Comparison of ENCODE assay signal across 19 cellular contexts in genomic region chr4:40363382-40363920, GRCh38. TPM values are rescaled to one million over a fixed set of nuclear protein-coding genes. Genes with fewer than 3 reads are reported as not detected.
DNase-seq lines count a peak whose midpoint lies in the region; ATAC-seq and TF ChIP-seq lines count a peak whose summit lies in the region.
"Had no signal": no experiment of that assay in that cellular context is flagged by ENCODE, and none has a peak within 500 bp of the region (broad histone marks: within the 10 kb centered on the region; RNA-seq: fewer than 3 reads in every experiment).

No MANE protein-coding gene starts in this region.

- H3K9me3 ChIP-seq in body of pancreas (peaks cover 0 to 3% (median 0%) of the 10 kb centered on the region in 3 donors), lung (ENCODE audit: control insufficient read depth in 2 of 2, insufficient read depth in 1 of 2, low read length in 1 of 2) (peaks cover 0 to 5% of the 10 kb centered on the region in 2 donors), upper lobe of right lung (no peaks in the 10 kb centered on the region)

- TF ChIP-seq CTCF in body of pancreas (IDR thresholded peaks at IDR 0.05) = no peak
- no peak for TF ChIP-seq CTCF in lung (IDR thresholded peaks at IDR 0.05; ENCODE audit: control extremely low read depth, extremely low read depth)
- no peak for TF ChIP-seq CTCF in upper lobe of right lung (IDR thresholded peaks at IDR 0.05)

- H3K4me1 Mint-ChIP-seq in T-cell = no peaks in the 10 kb centered on the region
- H3K4me1 Mint-ChIP-seq: nephron had no signal

- H3K27ac Mint-ChIP-seq in T-cell = no peak overlapping the region
- H3K27ac Mint-ChIP-seq: activated B cell treated with CpG ODN at 0.5 μM for 24 hours; activated naive CD4-positive, alpha-beta T cell treated with anti-CD3 and anti-CD28 coated beads for 36 hours; nephron had no signal

- no peaks in the 10 kb centered on the region for H3K36me3 Mint-ChIP-seq in T-cell

- TF ChIP-seq POLR2A in body of pancreas (IDR thresholded peaks at IDR 0.05) = no peak

- CTCF ChIA-PET in T-cell (lab: Charles Lee) = no interaction called here

- POLR2A ChIA-PET in T-cell (lab: Charles Lee) = no interaction called here

- no peaks in the 10 kb centered on the region for H3K27me3 ChIP-seq in body of pancreas
- H3K27me3 ChIP-seq in lung (ENCODE audit: control insufficient read depth, insufficient read depth) = no peaks in the 10 kb centered on the region
- H3K27me3 ChIP-seq in upper lobe of right lung = no peaks in the 10 kb centered on the region
- H3K27me3 ChIP-seq: right atrium auricular region had no signal

- no peaks in the 10 kb centered on the region for H3K36me3 ChIP-seq in body of pancreas (replicated peaks in 1 of 2; ENCODE audit: insufficient read depth in 1 of 2, low read depth in 2 of 2)
- no peaks in the 10 kb centered on the region for H3K36me3 ChIP-seq in lung (ENCODE audit: control insufficient read depth in 2 of 2, insufficient read depth in 2 of 2, low read length in 2 of 2)
- no peaks in the 10 kb centered on the region for H3K36me3 ChIP-seq in upper lobe of right lung
- H3K36me3 ChIP-seq: right atrium auricular region had no signal

- 30 to 34% methylated on average over 9 of the region's 9 CpGs for whole genome bisulfite sequencing in body of pancreas, 2 donors
- 65 to 84% methylated on average over 9 of the region's 9 CpGs for WGBS in lung, 2 donors

- H3K27ac ChIP-seq in body of pancreas (peak overlapping the region; percentile 30 to 56 (median 34)), lung (ENCODE audit: low read depth in 1 of 2, low read length in 1 of 2) (peak overlapping the region in 1 of 2 donors; percentile 37), upper lobe of right lung (no peak overlapping the region)
- H3K27ac ChIP-seq: GM23248, right atrium auricular region, RWPE1 had no signal

- H3K4me3 ChIP-seq in body of pancreas (no peak overlapping the region), lung (no peak overlapping the region), upper lobe of right lung (no peak overlapping the region)
- H3K4me3 ChIP-seq: GM23248, right atrium auricular region had no signal

- peaks cover 0 to 8% (median 6%) of the 10 kb centered on the region in 3 donors for H3K9me3 Mint-ChIP-seq in T-cell

- intact Hi-C loops in body of pancreas (cut with DNase I) = no loop called here
- intact Hi-C loops in upper lobe of right lung (cut with DNase I) = no loop called here

- peak; percentile 71 for ATAC-seq in body of pancreas
- ATAC-seq in lung (ENCODE audit: insufficient read depth, low FRiP score) = peak; percentile 53
- ATAC-seq in upper lobe of right lung = peak; percentile 83
- ATAC-seq in T-cell (replicated peaks in 1 of 4) = no peak

- H3K27me3 Mint-ChIP-seq in T-cell = no peaks in the 10 kb centered on the region
- H3K27me3 Mint-ChIP-seq: activated B cell treated with CpG ODN at 0.5 μM for 24 hours had no signal

- no peak overlapping the region for H3K4me3 Mint-ChIP-seq in T-cell
- H3K4me3 Mint-ChIP-seq: activated B cell treated with CpG ODN at 0.5 μM for 24 hours; activated naive CD4-positive, alpha-beta T cell treated with anti-CD3 and anti-CD28 coated beads for 36 hours; nephron had no signal

- DNase-seq in SIG-M5 treated with dmso at 0.1 percent for 504 hours (lab: John Stamatoyannopoulos, UW; ENCODE audit: unreplicated experiment) = peak; percentile 41
- DNase-seq in SIG-M5 (lab: John Stamatoyannopoulos, UW) = no peak
- DNase-seq in body of pancreas = peak; percentile 27 to 63 (median 56)
- DNase-seq in lung (ENCODE audit: low spot score) = peak; percentile 54
- DNase-seq in upper lobe of right lung = no peak
- DNase-seq in activated T-cell treated with anti-CD3 and anti-CD28 coated beads for 4 hours = no peak
- DNase-seq in NOMO-1 (lab: John Stamatoyannopoulos, UW; ENCODE audit: unreplicated experiment in 2 of 2) = no peak
- DNase-seq in T-cell = no peak
- DNase-seq: activated B cell treated with CpG ODN at 0.5 μM for 24 hours; activated naive CD4-positive, alpha-beta T cell treated with anti-CD3 and anti-CD28 coated beads for 36 hours; EL; GM23248; mammary epithelial cell; NCI-H2081 had no signal

- H3K4me1 ChIP-seq in body of pancreas (peaks cover 17% of the 10 kb centered on the region), lung (ENCODE audit: control insufficient read depth in 2 of 2, insufficient read depth in 2 of 2, low read length in 2 of 2) (no peaks in the 10 kb centered on the region), upper lobe of right lung (no peaks in the 10 kb centered on the region)
- H3K4me1 ChIP-seq: right atrium auricular region had no signal

RNA-seq across cellular contexts. Expression of gene CHRNA9, which starts 28.3 kb away (rescaled TPM):
- not detected for total RNA-seq in body of pancreas
- total RNA-seq in lung = under 1 TPM in 1 of 2 donors, not detected in 1; 0.09 TPM
- polyA plus RNA-seq in lung = not detected
- total RNA-seq in upper lobe of right lung = not detected
- total RNA-seq in T-cell = under 1 TPM in 3 of 5 donors, not detected in 2; 0.10 to 0.23 (median 0.15) TPM
- total RNA-seq: activated naive CD4-positive, alpha-beta T cell treated with anti-CD3 and anti-CD28 coated beads for 36 hours; dermis microvascular lymphatic vessel endothelial cell; right atrium auricular region; subcutaneous adipose tissue had no signal

Comparison
In these comparisons a context has a peak if more than half of its experiments do, and no peak if none do; other contexts are left out.
1. DNase-seq: peak in SIG-M5 treated with dmso at 0.1 percent for 504 hours (single experiment), body of pancreas (4 of 4) and lung (single experiment); none in SIG-M5 (single experiment), upper lobe of right lung (single experiment), activated T-cell treated with anti-CD3 and anti-CD28 coated beads for 4 hours (single experiment), NOMO-1 (0 of 2) and T-cell (0 of 34).
2. ATAC-seq: peak in body of pancreas (single experiment), lung (single experiment) and upper lobe of right lung (single experiment); none in T-cell (0 of 4).